In the genomic region with DNA sequence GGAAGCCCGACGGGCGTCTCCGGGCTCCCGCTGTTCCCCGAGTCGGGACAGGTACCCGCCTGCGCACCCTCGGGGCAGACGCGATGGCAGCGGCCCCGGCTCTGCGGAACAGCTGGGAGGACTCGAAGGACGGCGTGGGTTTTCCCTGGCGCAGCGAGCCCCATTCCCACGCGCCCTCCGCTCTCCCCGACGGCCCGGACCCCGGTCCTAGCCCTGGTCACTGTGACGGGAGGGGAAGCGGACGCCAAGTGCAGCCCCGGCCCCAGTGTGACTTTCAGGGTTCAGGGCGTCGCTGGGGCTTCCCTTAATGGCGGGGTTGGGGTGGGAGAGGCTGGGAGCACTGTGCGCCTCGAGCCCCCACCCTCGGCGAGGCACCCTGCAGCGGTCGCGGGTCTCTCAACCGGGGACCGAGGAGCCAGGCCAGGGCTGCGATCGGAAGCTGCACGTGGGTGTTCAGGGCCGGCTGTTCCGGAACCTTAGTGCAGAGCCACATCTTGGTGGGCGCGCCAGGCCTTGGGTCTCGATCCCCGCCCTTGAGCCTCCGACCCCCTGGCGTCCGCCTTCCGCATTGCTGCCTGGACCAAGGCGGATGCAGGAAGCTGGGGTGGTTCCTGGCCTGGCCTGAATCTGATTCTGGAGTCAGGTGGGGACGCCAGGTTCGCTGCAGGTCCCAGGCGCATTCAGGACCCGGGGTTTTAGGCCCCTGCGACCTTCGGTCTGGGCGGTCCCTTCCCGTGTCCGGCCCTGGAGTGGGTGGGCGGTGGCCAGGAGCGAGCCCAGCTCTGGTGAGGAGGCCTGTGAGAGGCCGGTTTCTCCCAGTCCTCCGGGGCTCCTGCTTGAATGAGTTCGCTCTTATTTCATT, we compare ENCODE assay signal across 8 cellular contexts. TPM values are rescaled to one million over a fixed set of nuclear protein-coding genes. Genes with fewer than 3 reads are reported as not detected.
A peak's percentile ranks its signal among the peaks of the same experiment; 100 is the strongest.
DNase-seq lines count a peak whose midpoint lies in the region; ATAC-seq, FAIRE-seq and TF ChIP-seq lines count a peak whose summit lies in the region.

No MANE protein-coding gene starts in this region.

- 23% methylated on average over 36 of the region's 71 CpGs for WGBS in prostate gland

- H3K4me1 Mint-ChIP-seq in chondrocyte (ENCODE audit: low read depth): peaks cover 12% of the 10 kb centered on the region

- TF ChIP-seq POLR2A in Peyer's patch (IDR thresholded peaks at IDR 0.05): peak in 1 of 2 donors; percentile 6
- no peak for TF ChIP-seq POLR2A in vagina (IDR thresholded peaks at IDR 0.05)
- no peak for TF ChIP-seq POLR2A in prostate gland (IDR thresholded peaks at IDR 0.05)

- H3K27ac Mint-ChIP-seq in chondrocyte (ENCODE audit: unreplicated experiment): peak overlapping the region; percentile 78

- H3K27me3 Mint-ChIP-seq in chondrocyte (ENCODE audit: low read depth): no peaks in the 10 kb centered on the region

- TF ChIP-seq CTCF in A673 (conservative IDR thresholded peaks at IDR 0.05; ENCODE audit: low read depth, low read length) (no peak), Peyer's patch (IDR thresholded peaks at IDR 0.05) (peak; percentile 25 to 66 (median 41)), chondrocyte (IDR thresholded peaks at IDR 0.05) (no peak), vagina (IDR thresholded peaks at IDR 0.05) (peak in 1 of 3 experiments; percentile 16), prostate gland (IDR thresholded peaks at IDR 0.05) (no peak)

- H3K9me3 ChIP-seq in A673 (ENCODE audit: low read depth, low read length, poor library complexity, severe bottlenecking) (no peaks in the 10 kb centered on the region), Peyer's patch (no peaks in the 10 kb centered on the region), mononuclear cell (ENCODE audit: low read depth, low read length) (no peaks in the 10 kb centered on the region), vagina (no peaks in the 10 kb centered on the region), prostate gland (no peaks in the 10 kb centered on the region)

- FAIRE-seq in HTR-8/SVneo (lab: Jason Lieb, UNC): no peak

- H3K27ac ChIP-seq in A673 (ENCODE audit: low read depth, low read length, poor library complexity, severe bottlenecking) (peak overlapping the region; percentile 14), Peyer's patch (peak overlapping the region in 2 of 4 donors; percentile 9 to 46), vagina (peak overlapping the region; percentile 62), prostate gland (no peak overlapping the region)

- BruUV-seq in A673 (replicated peaks; lab: Mats Ljungman, UMichigan): no TSS peak

- H3K4me1 ChIP-seq in A673 (ENCODE audit: insufficient read depth, low read length, poor library complexity, severe bottlenecking): peaks cover 9% of the 10 kb centered on the region
- peaks cover 0 to 4% (median 0%) of the 10 kb centered on the region in 4 donors for H3K4me1 ChIP-seq in Peyer's patch
- peaks cover 6% of the 10 kb centered on the region for H3K4me1 ChIP-seq in mononuclear cell (ENCODE audit: insufficient read depth, low read length)
- peaks cover 8% of the 10 kb centered on the region for H3K4me1 ChIP-seq in vagina
- no peaks in the 10 kb centered on the region for H3K4me1 ChIP-seq in prostate gland (replicated peaks)

- H3K27me3 ChIP-seq in A673 (replicated peaks; ENCODE audit: insufficient read depth, low read depth, low read length, poor library complexity) (no peaks in the 10 kb centered on the region), Peyer's patch (no peaks in the 10 kb centered on the region), mononuclear cell (ENCODE audit: insufficient read depth, low read length) (no peaks in the 10 kb centered on the region), vagina (no peaks in the 10 kb centered on the region), prostate gland (replicated peaks; ENCODE audit: insufficient read depth) (no peaks in the 10 kb centered on the region)

- CTCF ChIA-PET in A673 (lab: Charles Lee): no interaction called here

- no peak for DNase-seq in A673 (ENCODE audit: low spot score)
- peak; percentile 44 to 69 (median 67) for DNase-seq in Peyer's patch
- DNase-seq in chondrocyte (ENCODE audit: low spot score): no peak
- peak in 1 of 2 donors; percentile 83 for DNase-seq in vagina (ENCODE audit: extremely low spot score in 2 of 2)
- no peak for DNase-seq in HTR-8/SVneo (ENCODE audit: insufficient read length, low spot score)
- DNase-seq in prostate gland (ENCODE audit: low spot score): no peak

- no peak for ATAC-seq in GM19328 (IDR thresholded peaks at IDR 0.05; ENCODE audit: unreplicated experiment)

- H3K9me3 Mint-ChIP-seq in chondrocyte (ENCODE audit: low read depth): peaks cover 3% of the 10 kb centered on the region

- H3K36me3 ChIP-seq in A673 (ENCODE audit: insufficient read depth, low read length, poor library complexity, severe bottlenecking): no peaks in the 10 kb centered on the region
- no peaks in the 10 kb centered on the region for H3K36me3 ChIP-seq in Peyer's patch
- no peaks in the 10 kb centered on the region for H3K36me3 ChIP-seq in vagina
- no peaks in the 10 kb centered on the region for H3K36me3 ChIP-seq in prostate gland

- no peak overlapping the region for H3K4me3 Mint-ChIP-seq in chondrocyte (ENCODE audit: unreplicated experiment)

- H3K36me3 Mint-ChIP-seq in chondrocyte (ENCODE audit: low read depth): no peaks in the 10 kb centered on the region

- POLR2A ChIA-PET in A673 (lab: Charles Lee; ENCODE audit: low non-redundant PET): no interaction called here

- H3K4me3 ChIP-seq in A673 (ENCODE audit: low read depth, low read length, poor library complexity, severe bottlenecking) (no peak overlapping the region), Peyer's patch (peak overlapping the region; percentile 7 to 52 (median 35)), mononuclear cell (ENCODE audit: low read length) (peak overlapping the region; percentile 16), vagina (peak overlapping the region; percentile 15 to 39), prostate gland (no peak overlapping the region)

- intact Hi-C loops in A673 (cut with micrococcal nuclease; ENCODE audit: unreplicated experiment): no loop called here
- intact Hi-C loops in vagina (cut with DNase I): no loop called here
- intact Hi-C loops in prostate gland (cut with DNase I): no loop called here

RNA-seq across cellular contexts. Expression of a gene that starts 3.5 kb away (rescaled TPM):
- total RNA-seq in A673 (2021) (not detected in 2 replicates), Peyer's patch (not detected), chondrocyte (not detected in 3 replicates), mononuclear cell (not detected), vagina (760 TPM), prostate gland (1 to 10 TPM; 3.8 to 9.8 TPM)

RNA-seq across cellular contexts. Expression of a gene that starts 19.2 kb away (rescaled TPM):
- not detected in 2 replicates for total RNA-seq in A673 (2021)
- not detected for total RNA-seq in Peyer's patch
- not detected in 3 replicates for total RNA-seq in chondrocyte
- not detected for total RNA-seq in mononuclear cell
- 269 TPM for total RNA-seq in vagina
- total RNA-seq in prostate gland: not detected

RNA-seq across cellular contexts. Expression of a gene that starts 20.3 kb away (rescaled TPM):
- 0.32 and 0.81 TPM in 2 replicates for total RNA-seq in A673 (2021)
- total RNA-seq in Peyer's patch: 1,000 to 10,000 TPM; 1,215 to 4,170 (median 2,579) TPM
- 0.75 TPM in 1 of 3 replicates, not detected in the others for total RNA-seq in chondrocyte
- 0.21 TPM for total RNA-seq in mononuclear cell
- total RNA-seq in vagina: not detected
- 1 to 10 TPM in 1 of 2 donors, under 1 TPM in 1; 0.91 to 3.7 TPM for total RNA-seq in prostate gland

RNA-seq across cellular contexts. Expression of a gene that starts 39.1 kb away (rescaled TPM):
- total RNA-seq in A673 (2021) (83.1 and 102 TPM in 2 replicates), Peyer's patch (100 to 1,000 TPM; 138 to 276 (median 156) TPM), chondrocyte (94.9 to 112 TPM (median 94.9 TPM) in 3 replicates), mononuclear cell (14.3 TPM), vagina (158 TPM), prostate gland (100 to 1,000 TPM; 129 to 158 TPM)

RNA-seq across cellular contexts. Expression of a gene that starts 48.2 kb away (rescaled TPM):
- total RNA-seq in A673 (2021) (0.69 and 0.96 TPM in 2 replicates), Peyer's patch (10 to 100 TPM in 1 of 4 donors, 1 to 10 TPM in 3; 5.8 to 56.8 (median 6.4) TPM), chondrocyte (0.40 to 0.44 TPM (median 0.44 TPM) in 3 replicates), mononuclear cell (1.8 TPM), vagina (9.6 TPM), prostate gland (1 to 10 TPM; 2.3 to 6.0 TPM)

Comparison
In these comparisons a context has a peak if more than half of its experiments do, and no peak if none do; other contexts are left out.
1. DNase-seq: peak in Peyer's patch (3 of 3); none in A673 (single experiment), chondrocyte (single experiment), HTR-8/SVneo (single experiment) and prostate gland (single experiment).
2. H3K27ac ChIP-seq: peak in A673 (single experiment) and vagina (single experiment); none in prostate gland (0 of 2).
3. H3K4me3 ChIP-seq: peak in Peyer's patch (4 of 4), mononuclear cell (single experiment) and vagina (2 of 2); none in A673 (single experiment) and prostate gland (0 of 2).
4. CTCF ChIP-seq: peak in Peyer's patch (6 of 6); none in A673 (single experiment), chondrocyte (single experiment) and prostate gland (0 of 4).
5. RNA of a gene that starts 3.5 kb away (total RNA-seq): 760 TPM in vagina (single experiment); 3.8 to 9.8 TPM in prostate gland, not detected in A673, not detected in Peyer's patch, not detected in chondrocyte and not detected in mononuclear cell (single experiment); every median in the first group is over 10 times any median in the second.
6. RNA of a gene that starts 19.2 kb away (total RNA-seq): 269 TPM in vagina (single experiment); not detected in A673, not detected in Peyer's patch, not detected in chondrocyte, not detected in mononuclear cell (single experiment) and not detected in prostate gland; every median in the first group is over 100 times any median in the second.
7. RNA of a gene that starts 20.3 kb away (total RNA-seq): 1,215 to 4,170 TPM in Peyer's patch; 0.91 to 3.7 TPM in prostate gland, 0.32 to 0.81 TPM in A673, 0.75 TPM in chondrocyte, 0.21 TPM in mononuclear cell (single experiment) and not detected in vagina (single experiment); every median in the first group is over 100 times any median in the second.